In genomic region chr18:31356025-31356424, GRCh38 we compare ENCODE assay signal across 28 cellular contexts. TPM values are rescaled to one million over a fixed set of nuclear protein-coding genes. Genes with fewer than 3 reads are reported as not detected.
"Had no signal": no experiment of that assay in that cellular context is flagged by ENCODE, and none has a peak within 500 bp of the region (broad histone marks: within the 10 kb centered on the region; RNA-seq: fewer than 3 reads in every experiment).

No MANE protein-coding gene starts in this region.

- H3K36me3 ChIP-seq: colonic mucosa, SJCRH30 had no signal

- DNase-seq: activated CD4-positive, alpha-beta memory T cell treated with anti-CD3 and anti-CD28 coated beads, Interleukin-2, amount 10 ng/mL, durations not matched to agents 7 days and 5 days; activated CD4-positive, alpha-beta T cell treated with anti-CD3 and anti-CD28 coated beads for 36 hours; activated CD4-positive, alpha-beta T cell treated with anti-CD3 and anti-CD28 coated beads, Interleukin-2, amount 50 U/mL, for 1 hour; activated CD4-positive, CD25-positive, alpha-beta regulatory T cell; activated gamma-delta T cell treated with Interleukin-2 at 50 U/mL for 16 hours; activated naive CD4-positive, alpha-beta T cell treated with anti-CD3 and anti-CD28 coated beads, Interleukin-2, amount 10 ng/mL, durations not matched to agents 7 days and 5 days; activated naive CD8-positive, alpha-beta T cell treated with anti-CD3 and anti-CD28 coated beads for 36 hours; activated T-cell treated with anti-CD3 and anti-CD28 coated beads for 4 hours; activated T-cell treated with anti-CD3 and anti-CD28 coated beads, Interleukin-2, amount 50 U/mL, for 48 hours; colonic mucosa; NCI-H1417; NCI-H1694; NCI-H2029; NCI-H2107; NCI-H2171 treated with DMSO at 0.1 percent for 48 hours; NCI-H226; NCI-H510A; NCI-H526 treated with DMSO at 0.1 percent for 48 hours; NCI-H82; OCI-M1; RPMI8226; SJCRH30; SK-N-SH; T-helper 1 cell had no signal

- ATAC-seq: activated CD4-positive, alpha-beta T cell treated with anti-CD3 and anti-CD28 coated beads for 36 hours; Panc1; Right ventricle myocardium inferior had no signal

- H3K4me2 ChIP-seq: SK-N-SH had no signal

- H3K36me3 Mint-ChIP-seq: activated naive CD4-positive, alpha-beta T cell treated with anti-CD3 and anti-CD28 coated beads, Interleukin-2, amount 10 ng/mL, durations not matched to agents 7 days and 5 days; activated naive CD8-positive, alpha-beta T cell treated with anti-CD3 and anti-CD28 coated beads for 36 hours had no signal

- H3K27ac Mint-ChIP-seq: activated CD4-positive, alpha-beta memory T cell treated with anti-CD3 and anti-CD28 coated beads, Interleukin-2, amount 10 ng/mL, durations not matched to agents 7 days and 5 days; activated CD4-positive, alpha-beta T cell treated with anti-CD3 and anti-CD28 coated beads for 36 hours; activated naive CD4-positive, alpha-beta T cell treated with anti-CD3 and anti-CD28 coated beads, Interleukin-2, amount 10 ng/mL, durations not matched to agents 7 days and 5 days; activated naive CD8-positive, alpha-beta T cell treated with anti-CD3 and anti-CD28 coated beads for 36 hours; activated T-helper 2 cell treated with anti-CD3 and anti-CD28 coated beads, Interferon-gamma antibody, Interleukin-2, Interleukin-4, amounts not matched to agents 10 μg/mL and 5 μg/mL and 100 μg/mL, durations not matched to agents 14 hours and 24 hours and 36 hours had no signal

- H3K9ac ChIP-seq: SK-N-SH had no signal

- H3K27me3 Mint-ChIP-seq: activated CD4-positive, alpha-beta memory T cell treated with anti-CD3 and anti-CD28 coated beads, Interleukin-2, amount 10 ng/mL, durations not matched to agents 7 days and 5 days; activated CD4-positive, alpha-beta T cell treated with anti-CD3 and anti-CD28 coated beads for 36 hours; activated naive CD4-positive, alpha-beta T cell treated with anti-CD3 and anti-CD28 coated beads, Interleukin-2, amount 10 ng/mL, durations not matched to agents 7 days and 5 days; activated naive CD8-positive, alpha-beta T cell treated with anti-CD3 and anti-CD28 coated beads for 36 hours had no signal

- H3K4me1 ChIP-seq: colonic mucosa, SJCRH30 had no signal

- H3K4me3 Mint-ChIP-seq: activated CD4-positive, alpha-beta memory T cell treated with anti-CD3 and anti-CD28 coated beads, Interleukin-2, amount 10 ng/mL, durations not matched to agents 7 days and 5 days; activated CD4-positive, alpha-beta T cell treated with anti-CD3 and anti-CD28 coated beads for 36 hours; activated naive CD4-positive, alpha-beta T cell treated with anti-CD3 and anti-CD28 coated beads, Interleukin-2, amount 10 ng/mL, durations not matched to agents 7 days and 5 days; activated naive CD8-positive, alpha-beta T cell treated with anti-CD3 and anti-CD28 coated beads for 36 hours had no signal

- H3K4me3 ChIP-seq: colonic mucosa, SJCRH30 had no signal

- H3K4me1 Mint-ChIP-seq: activated CD4-positive, alpha-beta memory T cell treated with anti-CD3 and anti-CD28 coated beads, Interleukin-2, amount 10 ng/mL, durations not matched to agents 7 days and 5 days; activated CD4-positive, alpha-beta T cell treated with anti-CD3 and anti-CD28 coated beads for 36 hours; activated naive CD4-positive, alpha-beta T cell treated with anti-CD3 and anti-CD28 coated beads, Interleukin-2, amount 10 ng/mL, durations not matched to agents 7 days and 5 days; activated naive CD8-positive, alpha-beta T cell treated with anti-CD3 and anti-CD28 coated beads for 36 hours had no signal

- H3K9me3 ChIP-seq: colonic mucosa, SJCRH30, SK-N-SH had no signal

- H3K27ac ChIP-seq: colonic mucosa, SJCRH30, VCaP had no signal

- H3K27me3 ChIP-seq: colonic mucosa, SJCRH30 had no signal

RNA-seq across cellular contexts. Expression of gene DSG4, which starts 20.6 kb away (rescaled TPM):
- polyA plus RNA-seq: SK-N-SH had no signal

RNA-seq across cellular contexts. Expression of gene DSG1, which starts 38.1 kb away (rescaled TPM):
- polyA plus RNA-seq: SK-N-SH had no signal
